Comparison of ENCODE assay signal across 10 cellular contexts in the genomic region with DNA sequence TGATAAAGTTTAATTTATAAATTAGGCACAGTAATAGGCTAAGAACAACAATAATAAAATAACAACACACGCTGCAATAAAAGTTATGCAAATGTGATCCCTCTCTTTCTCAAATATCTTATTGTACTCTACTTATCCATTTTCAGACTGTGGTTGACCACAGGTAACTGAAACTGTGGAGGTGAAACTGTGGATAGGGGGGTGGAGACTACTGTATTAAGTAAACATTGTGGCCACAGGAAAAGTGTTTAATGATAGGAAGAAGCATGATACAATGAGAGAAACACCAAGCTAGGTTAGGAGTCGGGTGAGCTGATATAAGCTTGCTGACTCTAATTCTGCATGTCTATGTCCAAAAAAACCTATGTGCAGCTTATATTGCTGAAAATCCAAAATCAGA.
"Had no signal": no experiment of that assay in that cellular context is flagged by ENCODE, and none has a peak within 500 bp of the region (broad histone marks: within the 10 kb centered on the region; RNA-seq: fewer than 3 reads in every experiment).

No MANE protein-coding gene starts in this region.

- H3K27me3 ChIP-seq: transverse colon had no signal

- ATAC-seq: activated CD4-positive, CD25-positive, alpha-beta regulatory T cell treated with anti-CD3 and anti-CD28 coated beads, Interleukin-2, amount 50 U/mL, for 24 hours; esophagus mucosa; natural killer cell; stimulated activated naive B cell treated with anti-CD40 and anti-IgM and Interleukin-4, amounts not matched to agents 10 μg/mL and 1 μg/mL and 100 μg/mL, for 72 hours had no signal

- H3K4me3 ChIP-seq: left ventricle myocardium inferior, transverse colon had no signal

- H3K27ac ChIP-seq: left ventricle myocardium inferior, transverse colon had no signal

- DNase-seq: activated naive CD8-positive, alpha-beta T cell treated with anti-CD3 and anti-CD28 coated beads, Interleukin-2, amount 10 ng/mL, durations not matched to agents 7 days and 5 days; left ventricle myocardium inferior; natural killer cell; posterior cingulate gyrus; stimulated activated CD4-positive, alpha-beta T cell treated with anti-CD3 and anti-CD28 coated beads, Interleukin-2, amount 100 ng/mL, for 48 hours; stimulated activated naive B cell treated with anti-CD40 and anti-IgM and Interleukin-4, amounts not matched to agents 10 μg/mL and 1 μg/mL and 100 μg/mL, for 72 hours; T-helper 9 cell; transverse colon had no signal
